ENCODE assay signal across 8 cellular contexts in genomic region chr5:62223312-62223954, GRCh38.
DNase-seq lines count a peak whose midpoint lies in the region; ATAC-seq, FAIRE-seq and TF ChIP-seq lines count a peak whose summit lies in the region.
"Not testable (repeated sequence)": the region's sequence is repeated elsewhere in the genome, so short reads cannot be mapped to it uniquely, and the experiment has no call there.

No MANE protein-coding gene starts in this region.

- H3K27me3 Mint-ChIP-seq in activated CD8-positive, alpha-beta T cell treated with anti-CD3 and anti-CD28 coated beads, Interleukin-2, amount 10 ng/mL, durations not matched to agents 7 days and 5 days (ENCODE audit: low read depth) = not testable (repeated sequence)

- not testable (repeated sequence) for H3K9ac ChIP-seq in KMS-11

- POLR2A ChIA-PET in activated CD8-positive, alpha-beta T cell treated with anti-CD3 and anti-CD28 coated beads, Interleukin-2, amount 10 ng/mL, durations not matched to agents 7 days and 5 days (lab: Charles Lee) = interaction anchor here (1.0 to 1.9 kb wide), 3 partner anchors 82 to 180 kb away, joined by 8 to 11 read pairs (median 10); partner anchors contain the start of genes DIMT1 and KIF2A

- TF ChIP-seq CTCF in KMS-11 (conservative IDR thresholded peaks at IDR 0.05; ENCODE audit: low read depth, low read length) = peak; percentile 36; the same call in 1 of the 2 replicates
- TF ChIP-seq CTCF in bronchial epithelial cell (IDR thresholded peaks at IDR 0.05; ENCODE audit: insufficient read depth, low read length, severe bottlenecking) = peak; percentile 29
- TF ChIP-seq CTCF in uterus (IDR thresholded peaks at IDR 0.05) = peak in 2 of 4 experiments; percentile 49 to 50

- CTCF ChIA-PET in activated CD8-positive, alpha-beta T cell treated with anti-CD3 and anti-CD28 coated beads, Interleukin-2, amount 10 ng/mL, durations not matched to agents 7 days and 5 days (lab: Charles Lee) = interaction anchor here (0.6 to 2.8 kb wide), 23 partner anchors 17 to 213 kb away, joined by 3 to 69 read pairs (median 8); partner anchors contain the start of genes DIMT1, IPO11 and KIF2A

- not testable (repeated sequence) for H3K4me3 ChIP-seq in KMS-11 (IDR thresholded peaks at IDR 0.05; ENCODE audit: insufficient read depth, low read depth, low read length); bronchial epithelial cell (ENCODE audit: low read depth, low read length); uterus

- H3K9me3 Mint-ChIP-seq in activated CD8-positive, alpha-beta T cell treated with anti-CD3 and anti-CD28 coated beads, Interleukin-2, amount 10 ng/mL, durations not matched to agents 7 days and 5 days (ENCODE audit: insufficient read depth) = not testable (repeated sequence)

- DNase-seq in activated CD8-positive, alpha-beta T cell treated with anti-CD3 and anti-CD28 coated beads, Interleukin-2, amount 10 ng/mL, durations not matched to agents 7 days and 5 days = peak; percentile 88
- DNase-seq in bronchial epithelial cell (ENCODE audit: low read depth) = not testable (repeated sequence)
- DNase-seq in left colon = peak; percentile 67 to 81
- peak; percentile 82 for DNase-seq in stimulated activated CD4-positive, alpha-beta T cell treated with anti-CD3 and anti-CD28 coated beads, Interleukin-15, amount 100 ng/mL, for 24 hours
- peak; percentile 68 to 79 for DNase-seq in uterus

- peak overlapping the region; percentile 11; the same call in 1 of the 2 replicates for H3K4me2 ChIP-seq in KMS-11

- not testable (repeated sequence) for H3K36me3 ChIP-seq in KMS-11 (ENCODE audit: insufficient read depth); bronchial epithelial cell (ENCODE audit: control insufficient read depth, insufficient read depth, low read length); uterus

- H3K27ac ChIP-seq in KMS-11, uterus: not testable (repeated sequence)

- ATAC-seq in GM18520 (IDR thresholded peaks at IDR 0.05; ENCODE audit: unreplicated experiment) = peak; percentile 91
- peak; percentile 99 for ATAC-seq in HG02588 (IDR thresholded peaks at IDR 0.05; ENCODE audit: unreplicated experiment)
- peak; percentile 95 for ATAC-seq in activated CD8-positive, alpha-beta T cell treated with anti-CD3 and anti-CD28 coated beads, Interleukin-2, amount 10 ng/mL, durations not matched to agents 7 days and 5 days
- peak; percentile 95 for ATAC-seq in left colon

- not testable (repeated sequence) for TF ChIP-seq POLR2A in uterus (IDR thresholded peaks at IDR 0.05)

- intact Hi-C loops in left colon (cut with DNase I, micrococcal nuclease) = loop anchor here in 1 of 2 donors (5.0 kb wide), 1 partner anchor 129 kb away; no protein-coding TSS in a partner anchor
- intact Hi-C loops in uterus (cut with DNase I; ENCODE audit: low total_unique reads) = not testable (repeated sequence)

- H3K4me3 Mint-ChIP-seq in activated CD8-positive, alpha-beta T cell treated with anti-CD3 and anti-CD28 coated beads, Interleukin-2, amount 10 ng/mL, durations not matched to agents 7 days and 5 days = peak overlapping the region; percentile 64

- H3K27ac Mint-ChIP-seq in activated CD8-positive, alpha-beta T cell treated with anti-CD3 and anti-CD28 coated beads, Interleukin-2, amount 10 ng/mL, durations not matched to agents 7 days and 5 days = peak overlapping the region; percentile 71

- H2AFZ ChIP-seq in KMS-11 (ENCODE audit: low read depth) = peak overlapping the region; percentile 39

- H3K4me1 ChIP-seq in KMS-11 (ENCODE audit: low read depth, poor library complexity, severe bottlenecking); uterus: not testable (repeated sequence)

- H3K4me1 Mint-ChIP-seq in activated CD8-positive, alpha-beta T cell treated with anti-CD3 and anti-CD28 coated beads, Interleukin-2, amount 10 ng/mL, durations not matched to agents 7 days and 5 days (ENCODE audit: low read depth) = peaks cover 19% of the 10 kb centered on the region

- not testable (repeated sequence) for FAIRE-seq in bronchial epithelial cell (lab: Jason Lieb, UNC)

- peaks cover 11% of the 10 kb centered on the region for H3K36me3 Mint-ChIP-seq in activated CD8-positive, alpha-beta T cell treated with anti-CD3 and anti-CD28 coated beads, Interleukin-2, amount 10 ng/mL, durations not matched to agents 7 days and 5 days (ENCODE audit: low read depth)

- not testable (repeated sequence) for H3K79me2 ChIP-seq in KMS-11 (ENCODE audit: insufficient read depth, low read depth)

- H4K20me1 ChIP-seq in KMS-11 (ENCODE audit: insufficient read depth) = not testable (repeated sequence)

- not testable (repeated sequence) for H3K27me3 ChIP-seq in KMS-11 (ENCODE audit: insufficient read depth, low read depth); bronchial epithelial cell (ENCODE audit: control insufficient read depth, insufficient read depth, low read length); uterus

- H3K9me3 ChIP-seq in uterus = not testable (repeated sequence)
